Comparison of ENCODE assay signal across 14 cellular contexts in the genomic region with DNA sequence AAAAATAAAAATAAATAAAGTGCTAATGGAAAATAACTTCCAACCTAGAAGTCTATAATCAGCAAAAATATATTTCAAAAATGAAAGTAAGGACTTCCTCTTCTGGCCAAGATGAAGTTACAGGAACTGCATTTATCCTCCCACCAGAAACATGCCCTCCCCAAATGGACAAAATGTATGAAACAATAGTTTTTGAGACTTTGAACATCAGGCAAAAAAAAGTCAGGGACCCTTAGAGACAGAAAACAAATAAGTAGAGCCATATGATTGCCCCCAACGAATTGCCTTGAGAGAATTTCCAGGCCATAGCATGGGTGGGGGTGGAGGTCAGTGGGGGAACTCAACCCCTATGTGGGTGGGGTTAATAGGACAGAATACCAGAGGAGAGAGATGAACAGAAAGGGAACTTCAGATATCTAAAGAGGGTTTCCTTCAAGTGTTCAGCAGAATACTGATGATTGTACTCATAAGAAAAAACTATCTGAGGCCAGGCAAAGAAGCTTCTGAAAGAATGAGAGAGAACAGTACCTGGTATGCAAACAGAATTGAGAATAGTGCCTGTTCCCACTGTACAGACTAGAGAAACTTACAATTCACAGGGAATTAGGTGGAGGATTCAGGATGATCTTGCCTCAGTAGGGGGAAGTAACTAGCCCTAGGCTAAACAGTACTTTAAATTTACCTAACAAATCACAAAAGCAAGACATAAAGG. TPM values are rescaled to one million over a fixed set of nuclear protein-coding genes. Genes with fewer than 3 reads are reported as not detected.
DNase-seq lines count a peak whose midpoint lies in the region; ATAC-seq and TF ChIP-seq lines count a peak whose summit lies in the region.
"Had no signal": no experiment of that assay in that cellular context is flagged by ENCODE, and none has a peak within 500 bp of the region (broad histone marks: within the 10 kb centered on the region; RNA-seq: fewer than 3 reads in every experiment).

No MANE protein-coding gene starts in this region.

- POLR2A ChIA-PET in Caco-2 (lab: Charles Lee) = no interaction called here

- peaks cover 18% of the 10 kb centered on the region for H3K9me3 Mint-ChIP-seq in activated CD8-positive, alpha-beta memory T cell treated with anti-CD3 and anti-CD28 coated beads, Interleukin-2, amount 10 ng/mL, durations not matched to agents 7 days and 5 days (ENCODE audit: low read depth)
- peaks cover 5% of the 10 kb centered on the region for H3K9me3 Mint-ChIP-seq in activated T-helper 17 cell treated with anti-CD3 and anti-CD28 coated beads, Interleukin-2, amount 50 U/mL, for 72 hours
- peaks cover 9% of the 10 kb centered on the region for H3K9me3 Mint-ChIP-seq in Caco-2 (ENCODE audit: unreplicated experiment)

- peak overlapping the region; percentile 7 for H3K27ac ChIP-seq in skeletal muscle tissue (ENCODE audit: low read depth, low read length)

- H3K27ac Mint-ChIP-seq in activated CD8-positive, alpha-beta memory T cell treated with anti-CD3 and anti-CD28 coated beads, Interleukin-2, amount 10 ng/mL, durations not matched to agents 7 days and 5 days = peak overlapping the region; percentile 90
- peak overlapping the region; percentile 23 for H3K27ac Mint-ChIP-seq in activated T-helper 17 cell treated with anti-CD3 and anti-CD28 coated beads, Interleukin-2, amount 50 U/mL, for 72 hours
- no peak overlapping the region for H3K27ac Mint-ChIP-seq in Caco-2 (ENCODE audit: unreplicated experiment)

- peaks cover 0 to 2% (median 0%) of the 10 kb centered on the region in 3 donors for H3K9me3 ChIP-seq in skeletal muscle tissue (ENCODE audit: control insufficient read depth in 3 of 3, low read length in 3 of 3)
- H3K9me3 ChIP-seq in Caco-2 = peaks cover 6% of the 10 kb centered on the region; the same call in 1 of the 2 replicates
- H3K9me3 ChIP-seq: esophagus squamous epithelium, upper lobe of left lung had no signal

- intact Hi-C loops in Caco-2 (cut with micrococcal nuclease; ENCODE audit: unreplicated experiment) = no loop called here

- peak overlapping the region; percentile 45 for H3K4me3 Mint-ChIP-seq in activated CD8-positive, alpha-beta memory T cell treated with anti-CD3 and anti-CD28 coated beads, Interleukin-2, amount 10 ng/mL, durations not matched to agents 7 days and 5 days
- peak overlapping the region; percentile 10 for H3K4me3 Mint-ChIP-seq in activated T-helper 17 cell treated with anti-CD3 and anti-CD28 coated beads, Interleukin-2, amount 50 U/mL, for 72 hours
- H3K4me3 Mint-ChIP-seq in Caco-2 (ENCODE audit: unreplicated experiment) = no peak overlapping the region

- CTCF ChIA-PET in activated CD8-positive, alpha-beta memory T cell treated with anti-CD3 and anti-CD28 coated beads, Interleukin-2, amount 10 ng/mL, durations not matched to agents 7 days and 5 days (lab: Charles Lee) = interaction anchor here (1.3 to 12.3 kb wide), 4 partner anchors 10 to 94 kb away, joined by 3 to 131 read pairs (median 6); no protein-coding TSS in a partner anchor
- CTCF ChIA-PET in Caco-2 (lab: Charles Lee) = interaction anchor here (1.0 kb wide), 2 partner anchors 9 to 13 kb away, joined by 3 to 4 read pairs; no protein-coding TSS in a partner anchor

- H3K4me3 ChIP-seq in skeletal muscle tissue (ENCODE audit: low read length in 3 of 3) (no peak overlapping the region), Caco-2 (ENCODE audit: low read depth, low read length) (no peak overlapping the region)
- H3K4me3 ChIP-seq: esophagus squamous epithelium, upper lobe of left lung had no signal

- H3K27me3 ChIP-seq in skeletal muscle tissue (ENCODE audit: control insufficient read depth in 3 of 3, insufficient read depth in 3 of 3, low read length in 3 of 3) (no peaks in the 10 kb centered on the region), Caco-2 (replicated peaks; ENCODE audit: control insufficient read depth, insufficient read depth, low read length) (peaks cover 2% of the 10 kb centered on the region; the same call in 1 of the 2 replicates)
- H3K27me3 ChIP-seq: esophagus squamous epithelium, upper lobe of left lung had no signal

- H3K36me3 ChIP-seq in skeletal muscle tissue (ENCODE audit: control insufficient read depth in 3 of 3, insufficient read depth in 3 of 3, low read length in 3 of 3) = no peaks in the 10 kb centered on the region
- no peaks in the 10 kb centered on the region for H3K36me3 ChIP-seq in Caco-2 (ENCODE audit: control insufficient read depth, insufficient read depth, low read length)
- H3K36me3 ChIP-seq: esophagus squamous epithelium, upper lobe of left lung had no signal

- no TSS peak for BruUV-seq in Caco-2 (replicated peaks; lab: Mats Ljungman, UMichigan)

- H3K4me1 Mint-ChIP-seq in activated CD8-positive, alpha-beta memory T cell treated with anti-CD3 and anti-CD28 coated beads, Interleukin-2, amount 10 ng/mL, durations not matched to agents 7 days and 5 days = peaks cover 36% of the 10 kb centered on the region
- H3K4me1 Mint-ChIP-seq in activated T-helper 17 cell treated with anti-CD3 and anti-CD28 coated beads, Interleukin-2, amount 50 U/mL, for 72 hours = peaks cover 20% of the 10 kb centered on the region
- H3K4me1 Mint-ChIP-seq in Caco-2 (ENCODE audit: low read depth, unreplicated experiment) = no peaks in the 10 kb centered on the region

- no peak for TF ChIP-seq CTCF in Caco-2 (IDR thresholded peaks at IDR 0.05; ENCODE audit: insufficient read depth in 1 of 2, low read depth in 1 of 2, low read length in 1 of 2, severe bottlenecking in 1 of 2, unreplicated experiment in 1 of 2)

- H3K27me3 Mint-ChIP-seq in activated CD8-positive, alpha-beta memory T cell treated with anti-CD3 and anti-CD28 coated beads, Interleukin-2, amount 10 ng/mL, durations not matched to agents 7 days and 5 days = no peaks in the 10 kb centered on the region
- no peaks in the 10 kb centered on the region for H3K27me3 Mint-ChIP-seq in activated T-helper 17 cell treated with anti-CD3 and anti-CD28 coated beads, Interleukin-2, amount 50 U/mL, for 72 hours
- peaks cover 30% of the 10 kb centered on the region for H3K27me3 Mint-ChIP-seq in Caco-2 (ENCODE audit: insufficient read depth, unreplicated experiment)

- no peak overlapping the region for H3K9ac ChIP-seq in skeletal muscle tissue (ENCODE audit: low read depth in 1 of 3, low read length in 3 of 3)

- H3K36me3 Mint-ChIP-seq in activated CD8-positive, alpha-beta memory T cell treated with anti-CD3 and anti-CD28 coated beads, Interleukin-2, amount 10 ng/mL, durations not matched to agents 7 days and 5 days = peaks cover 43% of the 10 kb centered on the region
- H3K36me3 Mint-ChIP-seq in activated T-helper 17 cell treated with anti-CD3 and anti-CD28 coated beads, Interleukin-2, amount 50 U/mL, for 72 hours (ENCODE audit: low read depth) = no peaks in the 10 kb centered on the region
- no peaks in the 10 kb centered on the region for H3K36me3 Mint-ChIP-seq in Caco-2 (ENCODE audit: insufficient read depth, unreplicated experiment)

- ATAC-seq in activated CD8-positive, alpha-beta memory T cell treated with anti-CD3 and anti-CD28 coated beads, Interleukin-2, amount 10 ng/mL, durations not matched to agents 7 days and 5 days = peak; percentile 60
- peak; percentile 64 for ATAC-seq in activated T-helper 17 cell treated with anti-CD3 and anti-CD28 coated beads, Interleukin-2, amount 50 U/mL, for 72 hours (replicated peaks)

- H3K4me1 ChIP-seq in skeletal muscle tissue (ENCODE audit: control insufficient read depth in 3 of 3, insufficient read depth in 3 of 3, low read length in 3 of 3) = no peaks in the 10 kb centered on the region
- no peaks in the 10 kb centered on the region for H3K4me1 ChIP-seq in Caco-2
- H3K4me1 ChIP-seq: esophagus squamous epithelium, upper lobe of left lung had no signal

- DNase-seq in activated CD8-positive, alpha-beta memory T cell treated with anti-CD3 and anti-CD28 coated beads, Interleukin-2, amount 10 ng/mL, durations not matched to agents 7 days and 5 days = no peak
- no peak for DNase-seq in activated CD8-positive, alpha-beta memory T cell treated with anti-CD3 and anti-CD28 coated beads, Interleukin-2, amount 50 U/mL, for 4 hours
- DNase-seq in NAMALWA (ENCODE audit: low spot score) (peak; percentile 39), NCI-H1694 treated with DMSO at 0.1 percent for 48 hours (lab: John Stamatoyannopoulos, UW) (no peak), mesenteric fat pad (ENCODE audit: low spot score) (no peak), Caco-2 (no peak)
- DNase-seq: cortex of kidney, DMS79, esophagus squamous epithelium, NCI-H187, upper lobe of left lung had no signal

RNA-seq across cellular contexts. Expression of a gene that starts 26.6 kb away (rescaled TPM):
- 100 to 1,000 TPM; 247 to 260 TPM for total RNA-seq in activated CD8-positive, alpha-beta memory T cell treated with anti-CD3 and anti-CD28 coated beads, Interleukin-2, amount 10 ng/mL, durations not matched to agents 7 days and 5 days
- total RNA-seq in activated T-helper 17 cell treated with anti-CD3 and anti-CD28 coated beads, Interleukin-2, amount 50 U/mL, for 72 hours = 100 to 1,000 TPM in 1 of 2 donors, 10 to 100 TPM in 1; 63.0 to 108 TPM
- total RNA-seq in skeletal muscle tissue (8.9 TPM), mesenteric fat pad (32.1 TPM), Caco-2 (2022) (0.65 and 1.6 TPM in 2 replicates)
- total RNA-seq: osteocyte had no signal

RNA-seq across cellular contexts. Expression of a gene that starts 30.4 kb away (rescaled TPM):
- 1 to 10 TPM; 1.7 to 2.0 TPM for total RNA-seq in activated CD8-positive, alpha-beta memory T cell treated with anti-CD3 and anti-CD28 coated beads, Interleukin-2, amount 10 ng/mL, durations not matched to agents 7 days and 5 days
- total RNA-seq in activated T-helper 17 cell treated with anti-CD3 and anti-CD28 coated beads, Interleukin-2, amount 50 U/mL, for 72 hours = 1 to 10 TPM in 1 of 2 donors, under 1 TPM in 1; 0.61 to 2.1 TPM
- total RNA-seq in skeletal muscle tissue (not detected), mesenteric fat pad (0.39 TPM), Caco-2 (2022) (40.8 and 53.1 TPM in 2 replicates)
- total RNA-seq: osteocyte had no signal

Comparison
In these comparisons a context has a peak if more than half of its experiments do, and no peak if none do; other contexts are left out.
1. RNA of a gene that starts 30.4 kb away (total RNA-seq): 40.8 to 53.1 TPM in Caco-2; 0.61 to 2.1 TPM in activated T-helper 17 cell treated with anti-CD3 and anti-CD28 coated beads, Interleukin-2, amount 50 U/mL, for 72 hours, 1.7 to 2.0 TPM in activated CD8-positive, alpha-beta memory T cell treated with anti-CD3 and anti-CD28 coated beads, Interleukin-2, amount 10 ng/mL, durations not matched to agents 7 days and 5 days, 0.39 TPM in mesenteric fat pad (single experiment) and not detected in skeletal muscle tissue (single experiment); every median in the first group is over 10 times any median in the second.